29 cellular contexts compared by ENCODE assay signal in genomic region chr11:129800655-129801054, GRCh38. TPM values are rescaled to one million over a fixed set of nuclear protein-coding genes. Genes with fewer than 3 reads are reported as not detected.
"Had no signal": no experiment of that assay in that cellular context is flagged by ENCODE, and none has a peak within 500 bp of the region (broad histone marks: within the 10 kb centered on the region; RNA-seq: fewer than 3 reads in every experiment).

No MANE protein-coding gene starts in this region.

- DNase-seq: heart left ventricle; hypothalamus; immature natural killer cell; islet precursor cell; left ventricle myocardium inferior; mesendoderm; naive B cell; nucleus accumbens; pancreas; posterior cingulate gyrus; retina; right cardiac atrium; stimulated activated CD4-positive, alpha-beta T cell treated with anti-CD3 and anti-CD28 coated beads, Interleukin-12 subunit alpha, Interleukin-12 subunit beta, amount 100 ng/mL, for 4 hours; stimulated activated CD4-positive, alpha-beta T cell treated with anti-CD3 and anti-CD28 coated beads, Interleukin-15, amount 100 ng/mL, for 24 hours; stimulated activated CD4-positive, alpha-beta T cell treated with anti-CD3 and anti-CD28 coated beads, Interleukin-2, amount 100 ng/mL, for 24 hours; stimulated activated CD4-positive, alpha-beta T cell treated with anti-CD3 and anti-CD28 coated beads, Interleukin-4, amount 100 ng/mL, for 1 hour; stimulated activated naive B cell treated with anti-CD40 and anti-IgM and Interleukin-4, amounts not matched to agents 10 μg/mL and 1 μg/mL and 100 μg/mL, for 72 hours; stimulated activated naive CD8-positive, alpha-beta T cell treated with anti-CD3 and anti-CD28 coated beads, Interleukin-15, Interleukin-2, amounts not matched to agents 100 U/mL and 50 U/mL, for 24 hours; substantia nigra; uterus had no signal

- H3K4me3 Mint-ChIP-seq: immature natural killer cell; mesothelial cell of epicardium; naive B cell; natural killer cell treated with Interleukin-12 subunit alpha and Interleukin-12 subunit beta and Interleukin-15 and Interleukin-18, amount 100 ng/mL, for 72 hours; stimulated activated naive B cell treated with anti-CD40 and anti-IgM and Interleukin-4, amounts not matched to agents 10 μg/mL and 1 μg/mL and 100 μg/mL, for 72 hours; type B pancreatic cell had no signal

- H3K27ac Mint-ChIP-seq: immature natural killer cell; mesothelial cell of epicardium; naive B cell; natural killer cell treated with Interleukin-12 subunit alpha and Interleukin-12 subunit beta and Interleukin-15 and Interleukin-18, amount 100 ng/mL, for 72 hours; stimulated activated naive B cell treated with anti-CD40 and anti-IgM and Interleukin-4, amounts not matched to agents 10 μg/mL and 1 μg/mL and 100 μg/mL, for 72 hours; type B pancreatic cell had no signal

- H3K36me3 Mint-ChIP-seq: type B pancreatic cell had no signal

- H3K27me3 ChIP-seq: pancreas, tibial nerve, uterus had no signal

- H3K36me3 ChIP-seq: heart left ventricle, left ventricle myocardium inferior, pancreas, prostate gland, tibial nerve, uterus had no signal

- H3K4me1 Mint-ChIP-seq: immature natural killer cell; mesothelial cell of epicardium; naive B cell; stimulated activated naive B cell treated with anti-CD40 and anti-IgM and Interleukin-4, amounts not matched to agents 10 μg/mL and 1 μg/mL and 100 μg/mL, for 72 hours had no signal

- H3K4me3 ChIP-seq: heart left ventricle, left ventricle myocardium inferior, lung, pancreas, prostate gland, tibial nerve, uterus had no signal

- H3K4me1 ChIP-seq: heart left ventricle, left ventricle myocardium inferior, pancreas, prostate gland, tibial nerve, uterus had no signal

- H3K9me3 ChIP-seq: pancreas, prostate gland, uterus had no signal

- H3K27ac ChIP-seq: heart left ventricle, left ventricle myocardium inferior, pancreas, prostate gland, tibial nerve, uterus had no signal

- FAIRE-seq: pancreas had no signal

RNA-seq across cellular contexts. Expression of gene TMEM45B, which starts 15.0 kb away (rescaled TPM):
- total RNA-seq: heart left ventricle; left ventricle myocardium inferior; natural killer cell treated with Interleukin-12 subunit alpha and Interleukin-12 subunit beta and Interleukin-15 and Interleukin-18, amount 100 ng/mL, for 72 hours; osteoblast; right cardiac atrium; skeletal muscle tissue; tibial nerve had no signal
- polyA plus RNA-seq: neural cell, right cardiac atrium had no signal
